Comparison of ENCODE assay signal across 38 cellular contexts in the genomic region with DNA sequence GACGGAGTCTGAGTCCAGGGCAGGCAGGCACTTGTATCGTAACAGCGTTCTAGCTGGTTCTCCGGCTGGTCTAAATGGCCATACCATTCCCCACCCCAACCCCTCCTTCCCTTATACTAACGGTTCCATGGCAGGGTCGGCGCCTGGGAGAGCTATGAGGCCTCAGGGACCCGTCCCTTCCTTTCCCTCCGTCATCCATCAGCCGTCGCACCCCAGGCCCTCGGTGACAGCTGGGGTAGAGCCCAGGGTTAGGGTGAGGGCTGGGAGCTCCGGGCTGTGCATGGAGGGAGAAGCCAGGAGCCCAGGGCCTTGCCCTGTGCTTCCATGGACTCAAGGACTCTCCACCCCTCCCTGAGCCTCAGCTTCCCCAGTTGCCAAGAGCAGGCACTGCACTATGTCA.
"Had no signal": no experiment of that assay in that cellular context is flagged by ENCODE, and none has a peak within 500 bp of the region (broad histone marks: within the 10 kb centered on the region; RNA-seq: fewer than 3 reads in every experiment).

No MANE protein-coding gene starts in this region.

- H3K9me3 ChIP-seq: adrenal gland, ascending aorta, body of pancreas had no signal

- H3K27me3 Mint-ChIP-seq: activated naive CD4-positive, alpha-beta T cell treated with anti-CD3 and anti-CD28 coated beads, Interleukin-2, amount 10 ng/mL, durations not matched to agents 7 days and 5 days; activated naive CD8-positive, alpha-beta T cell treated with anti-CD3 and anti-CD28 coated beads, Interleukin-2, amount 10 ng/mL, durations not matched to agents 7 days and 5 days had no signal

- ATAC-seq: activated naive CD4-positive, alpha-beta T cell treated with anti-CD3 and anti-CD28 coated beads, Interleukin-2, amount 50 U/mL, for 72 hours; activated naive CD8-positive, alpha-beta T cell treated with anti-CD3 and anti-CD28 coated beads, Interleukin-2, amount 50 U/mL, for 24 hours; activated T-cell treated with anti-CD3 and anti-CD28 coated beads, Interleukin-2, amount 50 U/mL, for 4 hours; activated T-cell treated with anti-CD3 and anti-CD28 coated beads, Interleukin-2, amount 50 U/mL, for 72 hours; activated T-helper 17 cell treated with anti-CD3 and anti-CD28 coated beads, Interleukin-2, amount 50 U/mL, for 72 hours; body of pancreas had no signal

- H3K4me1 ChIP-seq: adrenal gland, ascending aorta, body of pancreas, breast epithelium had no signal

- DNase-seq: activated effector memory CD4-positive, alpha-beta T cell treated with anti-CD3 and anti-CD28 coated beads, Interleukin-2, amount 50 U/mL, for 16 hours; activated effector memory CD4-positive, alpha-beta T cell treated with Interleukin-2 at 50 U/mL for 16 hours; activated gamma-delta T cell; activated gamma-delta T cell treated with Interleukin-2 at 50 U/mL for 16 hours; activated naive CD4-positive, alpha-beta T cell; activated naive CD4-positive, alpha-beta T cell treated with anti-CD3 and anti-CD28 coated beads for 36 hours; activated naive CD4-positive, alpha-beta T cell treated with anti-CD3 and anti-CD28 coated beads, Interleukin-2, amount 10 ng/mL, durations not matched to agents 7 days and 5 days; activated naive CD4-positive, alpha-beta T cell treated with anti-CD3 and anti-CD28 coated beads, Interleukin-2, amount 50 U/mL, for 16 hours; activated naive CD4-positive, alpha-beta T cell treated with Interleukin-2 at 50 U/mL for 16 hours; activated naive CD8-positive, alpha-beta T cell treated with anti-CD3 and anti-CD28 coated beads for 36 hours; activated naive CD8-positive, alpha-beta T cell treated with anti-CD3 and anti-CD28 coated beads, Interleukin-2, amount 10 ng/mL, durations not matched to agents 7 days and 5 days; activated naive CD8-positive, alpha-beta T cell treated with anti-CD3 and anti-CD28 coated beads, Interleukin-2, amount 50 U/mL, for 24 hours; activated T-cell treated with anti-CD3 and anti-CD28 coated beads, Interleukin-2, amount 50 U/mL, for 1 hour; activated T-cell treated with anti-CD3 and anti-CD28 coated beads, Interleukin-2, amount 50 U/mL, for 24 hours; activated T-cell treated with anti-CD3 and anti-CD28 coated beads, Interleukin-2, amount 50 U/mL, for 4 hours; activated T-cell treated with anti-CD3 and anti-CD28 coated beads, Interleukin-2, amount 50 U/mL, for 48 hours; activated T-cell treated with anti-CD3 and anti-CD28 coated beads, Interleukin-2, amount 50 U/mL, for 72 hours; adrenal gland; amniotic stem cell; amygdala; anterior cingulate cortex; aorta; body of pancreas; brain microvascular endothelial cell; caudate nucleus; central memory CD4-positive, alpha-beta T cell; cerebellar nuclear complex had no signal

- H3K27me3 ChIP-seq: ascending aorta, body of pancreas, brain microvascular endothelial cell, cardiac muscle cell had no signal

- H3K4me3 Mint-ChIP-seq: activated naive CD4-positive, alpha-beta T cell treated with anti-CD3 and anti-CD28 coated beads for 36 hours; activated naive CD4-positive, alpha-beta T cell treated with anti-CD3 and anti-CD28 coated beads, Interleukin-2, amount 10 ng/mL, durations not matched to agents 7 days and 5 days; activated naive CD4-positive, alpha-beta T cell treated with anti-CD3 and anti-CD28 coated beads, Interleukin-2, amount 50 U/mL, for 24 hours; activated naive CD8-positive, alpha-beta T cell; activated naive CD8-positive, alpha-beta T cell treated with anti-CD3 and anti-CD28 coated beads for 36 hours; activated naive CD8-positive, alpha-beta T cell treated with anti-CD3 and anti-CD28 coated beads, Interleukin-2, amount 10 ng/mL, durations not matched to agents 7 days and 5 days; activated naive CD8-positive, alpha-beta T cell treated with anti-CD3 and anti-CD28 coated beads, Interleukin-2, amount 50 U/mL, for 24 hours; activated T-cell treated with anti-CD3 and anti-CD28 coated beads, Interleukin-2, amount 50 U/mL, for 24 hours; activated T-cell treated with anti-CD3 and anti-CD28 coated beads, Interleukin-2, amount 50 U/mL, for 4 hours; activated T-cell treated with anti-CD3 and anti-CD28 coated beads, Interleukin-2, amount 50 U/mL, for 72 hours; activated T-helper 1 cell treated with anti-CD3 and anti-CD28 coated beads, Interleukin-12 subunit alpha, Interleukin-12 subunit beta, Interleukin-2, Interleukin-4 antibody, amounts not matched to agents 30 ng/mL and 10 ng/mL and 1 ng/mL, durations not matched to agents 14 hours and 24 hours and 36 hours; activated T-helper 17 cell treated with anti-CD3 and anti-CD28 coated beads, Interleukin-2, amount 50 U/mL, for 72 hours; brain; central memory CD8-positive, alpha-beta T cell had no signal

- H3K27ac Mint-ChIP-seq: activated naive CD4-positive, alpha-beta T cell treated with anti-CD3 and anti-CD28 coated beads for 36 hours; activated naive CD4-positive, alpha-beta T cell treated with anti-CD3 and anti-CD28 coated beads, Interleukin-2, amount 10 ng/mL, durations not matched to agents 7 days and 5 days; activated naive CD4-positive, alpha-beta T cell treated with anti-CD3 and anti-CD28 coated beads, Interleukin-2, amount 50 U/mL, for 24 hours; activated naive CD4-positive, alpha-beta T cell treated with anti-CD3 and anti-CD28 coated beads, Interleukin-2, amount 50 U/mL, for 72 hours; activated naive CD8-positive, alpha-beta T cell; activated naive CD8-positive, alpha-beta T cell treated with anti-CD3 and anti-CD28 coated beads for 36 hours; activated naive CD8-positive, alpha-beta T cell treated with anti-CD3 and anti-CD28 coated beads, Interleukin-2, amount 10 ng/mL, durations not matched to agents 7 days and 5 days; activated naive CD8-positive, alpha-beta T cell treated with anti-CD3 and anti-CD28 coated beads, Interleukin-2, amount 50 U/mL, for 24 hours; activated T-cell treated with anti-CD3 and anti-CD28 coated beads, Interleukin-2, amount 50 U/mL, for 24 hours; activated T-cell treated with anti-CD3 and anti-CD28 coated beads, Interleukin-2, amount 50 U/mL, for 72 hours; activated T-helper 1 cell treated with anti-CD3 and anti-CD28 coated beads, Interleukin-12 subunit alpha, Interleukin-12 subunit beta, Interleukin-2, Interleukin-4 antibody, amounts not matched to agents 30 ng/mL and 10 ng/mL and 1 ng/mL, durations not matched to agents 14 hours and 24 hours and 36 hours; activated T-helper 17 cell treated with anti-CD3 and anti-CD28 coated beads, Interleukin-2, amount 50 U/mL, for 72 hours; activated T-helper 2 cell treated with anti-CD3 and anti-CD28 coated beads, Interferon-gamma antibody, Interleukin-2, Interleukin-4, amounts not matched to agents 10 μg/mL and 5 μg/mL and 100 μg/mL, durations not matched to agents 14 hours and 24 hours and 36 hours had no signal

- H3K36me3 ChIP-seq: adrenal gland, ascending aorta, brain microvascular endothelial cell, breast epithelium, cardiac muscle cell had no signal

- H3K4me3 ChIP-seq: adrenal gland, ascending aorta, body of pancreas, breast epithelium, cardiac muscle cell had no signal

- H3K9me3 Mint-ChIP-seq: activated naive CD4-positive, alpha-beta T cell treated with anti-CD3 and anti-CD28 coated beads, Interleukin-2, amount 50 U/mL, for 24 hours; activated naive CD8-positive, alpha-beta T cell treated with anti-CD3 and anti-CD28 coated beads, Interleukin-2, amount 50 U/mL, for 24 hours; activated T-cell treated with anti-CD3 and anti-CD28 coated beads, Interleukin-2, amount 50 U/mL, for 24 hours; activated T-cell treated with anti-CD3 and anti-CD28 coated beads, Interleukin-2, amount 50 U/mL, for 4 hours; activated T-helper 17 cell treated with anti-CD3 and anti-CD28 coated beads, Interleukin-2, amount 50 U/mL, for 72 hours; activated T-helper 2 cell treated with anti-CD3 and anti-CD28 coated beads, Interferon-gamma antibody, Interleukin-2, Interleukin-4, amounts not matched to agents 10 μg/mL and 5 μg/mL and 100 μg/mL, durations not matched to agents 14 hours and 24 hours and 36 hours; central memory CD8-positive, alpha-beta T cell had no signal

- H3K27ac ChIP-seq: adrenal gland, ascending aorta, body of pancreas, brain microvascular endothelial cell, breast epithelium, cardiac muscle cell had no signal

- H3K36me3 Mint-ChIP-seq: activated naive CD4-positive, alpha-beta T cell treated with anti-CD3 and anti-CD28 coated beads, Interleukin-2, amount 10 ng/mL, durations not matched to agents 7 days and 5 days; activated naive CD4-positive, alpha-beta T cell treated with anti-CD3 and anti-CD28 coated beads, Interleukin-2, amount 50 U/mL, for 24 hours; activated naive CD4-positive, alpha-beta T cell treated with anti-CD3 and anti-CD28 coated beads, Interleukin-2, amount 50 U/mL, for 72 hours; activated naive CD8-positive, alpha-beta T cell; activated naive CD8-positive, alpha-beta T cell treated with anti-CD3 and anti-CD28 coated beads for 36 hours; activated naive CD8-positive, alpha-beta T cell treated with anti-CD3 and anti-CD28 coated beads, Interleukin-2, amount 10 ng/mL, durations not matched to agents 7 days and 5 days; brain had no signal

- H3K4me1 Mint-ChIP-seq: activated naive CD4-positive, alpha-beta T cell treated with anti-CD3 and anti-CD28 coated beads, Interleukin-2, amount 10 ng/mL, durations not matched to agents 7 days and 5 days; activated naive CD4-positive, alpha-beta T cell treated with anti-CD3 and anti-CD28 coated beads, Interleukin-2, amount 50 U/mL, for 24 hours; activated naive CD8-positive, alpha-beta T cell treated with anti-CD3 and anti-CD28 coated beads for 36 hours; activated naive CD8-positive, alpha-beta T cell treated with anti-CD3 and anti-CD28 coated beads, Interleukin-2, amount 10 ng/mL, durations not matched to agents 7 days and 5 days; activated naive CD8-positive, alpha-beta T cell treated with anti-CD3 and anti-CD28 coated beads, Interleukin-2, amount 50 U/mL, for 24 hours; activated T-helper 17 cell treated with anti-CD3 and anti-CD28 coated beads, Interleukin-2, amount 50 U/mL, for 72 hours; central memory CD8-positive, alpha-beta T cell had no signal
